9 cellular contexts compared by ENCODE assay signal in genomic region chr3:150495563-150496168, GRCh38. TPM values are rescaled to one million over a fixed set of nuclear protein-coding genes. Genes with fewer than 3 reads are reported as not detected.
DNase-seq lines count a peak whose midpoint lies in the region; ATAC-seq and TF ChIP-seq lines count a peak whose summit lies in the region.
"Had no signal": no experiment of that assay in that cellular context is flagged by ENCODE, and none has a peak within 500 bp of the region (broad histone marks: within the 10 kb centered on the region; RNA-seq: fewer than 3 reads in every experiment).

No MANE protein-coding gene starts in this region.

- H2AFZ ChIP-seq in HCT116 (ENCODE audit: low read depth, low read length, poor library complexity, severe bottlenecking) (no peak overlapping the region), mammary epithelial cell (ENCODE audit: low read depth, low read length) (no peak overlapping the region)

- H3K79me2 ChIP-seq in HCT116 (ENCODE audit: insufficient read depth, low read length) (no peaks in the 10 kb centered on the region), mammary epithelial cell (ENCODE audit: insufficient read depth, low read length) (no peaks in the 10 kb centered on the region)

- H3K27me3 ChIP-seq in HCT116 (ENCODE audit: insufficient read depth, low read length) (no peaks in the 10 kb centered on the region), mammary epithelial cell (ENCODE audit: insufficient read depth, low read length) (no peaks in the 10 kb centered on the region), vagina (no peaks in the 10 kb centered on the region)
- H3K27me3 ChIP-seq: SJSA1 had no signal

- TF ChIP-seq RAD21 in HCT116 (IDR thresholded peaks at IDR 0.05; ENCODE audit: low read depth) = peak; percentile 94

- H3K9ac ChIP-seq in HCT116 (ENCODE audit: low read length) = no peak overlapping the region
- no peak overlapping the region for H3K9ac ChIP-seq in mammary epithelial cell (ENCODE audit: insufficient read depth, low read length)

- H3K9me3 ChIP-seq in HCT116 (ENCODE audit: control insufficient read depth in 1 of 2, insufficient read depth in 1 of 2, low read depth in 1 of 2, low read length in 2 of 2) = peaks cover 0 to under 1% of the 10 kb centered on the region in 2 experiments; a peak in 1 of 4 replicates
- no peaks in the 10 kb centered on the region for H3K9me3 ChIP-seq in mammary epithelial cell (replicated peaks; ENCODE audit: insufficient read depth, low read length)
- no peaks in the 10 kb centered on the region for H3K9me3 ChIP-seq in vagina
- H3K9me3 ChIP-seq: SJSA1 had no signal

- dilution Hi-C loops in mammary epithelial cell (cut with HindIII; ENCODE audit: low sequenced_read_pairs) = no loop called here

- TF ChIP-seq CTCF in HCT116 (IDR thresholded peaks at IDR 0.05 in 2 of 3, conservative IDR thresholded peaks at IDR 0.05 in 1 of 3; ENCODE audit: borderline replicate concordance in 1 of 3, insufficient read depth in 1 of 3, low read depth in 2 of 3, low read length in 2 of 3) = peak; percentile 53 to 95 (median 78)
- peak; percentile 59 to 60 for TF ChIP-seq CTCF in mammary epithelial cell (conservative IDR thresholded peaks at IDR 0.05 in 1 of 2, IDR thresholded peaks at IDR 0.05 in 1 of 2; ENCODE audit: extremely low read depth in 1 of 2, insufficient read depth in 1 of 2, low read depth in 1 of 2, low read length in 2 of 2)
- peak; percentile 72 to 82 (median 73) for TF ChIP-seq CTCF in vagina (IDR thresholded peaks at IDR 0.05)

- no peak overlapping the region for H3K27ac ChIP-seq in HCT116 (ENCODE audit: low read depth, low read length)
- H3K27ac ChIP-seq in mammary epithelial cell (ENCODE audit: insufficient read depth, low read depth, low read length) = no peak overlapping the region
- H3K27ac ChIP-seq in vagina = no peak overlapping the region
- H3K27ac ChIP-seq: SJSA1 had no signal

- DNase-seq in COR-L47 (lab: John Stamatoyannopoulos, UW) (peak; percentile 49), HCT116 (ENCODE audit: low read depth, low spot score) (peak; percentile 35), NCI-H774 (lab: John Stamatoyannopoulos, UW) (peak; percentile 69), mammary epithelial cell (peak; percentile 29), left lobe of liver (ENCODE audit: low spot score) (no peak), vagina (ENCODE audit: extremely low spot score in 2 of 2) (no peak)

- TF ChIP-seq POLR2A in HCT116 (IDR thresholded peaks at IDR 0.05; ENCODE audit: borderline replicate concordance, extremely low read depth, insufficient read depth, insufficient read length) (no peak), vagina (IDR thresholded peaks at IDR 0.05) (no peak)

- H3K4me1 ChIP-seq in HCT116 (ENCODE audit: control insufficient read depth in 1 of 2, insufficient read depth in 2 of 2, low read length in 2 of 2) = no peaks in the 10 kb centered on the region
- H3K4me1 ChIP-seq in mammary epithelial cell (ENCODE audit: insufficient read depth, low read length) = no peaks in the 10 kb centered on the region
- no peaks in the 10 kb centered on the region for H3K4me1 ChIP-seq in vagina

- H3K36me3 ChIP-seq in HCT116 (ENCODE audit: control insufficient read depth in 1 of 2, insufficient read depth in 2 of 2, low read length in 2 of 2) = no peaks in the 10 kb centered on the region
- no peaks in the 10 kb centered on the region for H3K36me3 ChIP-seq in mammary epithelial cell (ENCODE audit: insufficient read depth, low read length)
- H3K36me3 ChIP-seq in vagina = no peaks in the 10 kb centered on the region
- H3K36me3 ChIP-seq: SJSA1 had no signal

- intact Hi-C loops in HCT116 (cut with micrococcal nuclease) = loop anchor here (1.0 to 10.0 kb wide), 6 partner anchors 191 to 561 kb away; no protein-coding TSS in a partner anchor
- intact Hi-C loops in mammary epithelial cell (cut with micrococcal nuclease) = loop anchor here (1.0 to 5.0 kb wide), 7 partner anchors 85 to 558 kb away; no protein-coding TSS in a partner anchor
- intact Hi-C loops in vagina (cut with DNase I) = loop anchor here (10.0 kb wide), 1 partner anchor 81 kb away; no protein-coding TSS in a partner anchor

- no peaks in the 10 kb centered on the region for H3K9me2 ChIP-seq in HCT116 (ENCODE audit: insufficient read depth)

- ATAC-seq in HCT116 = peak; percentile 62; the same call in 1 of the 2 replicates
- peak; percentile 85 for ATAC-seq in left lobe of liver
- ATAC-seq in HG03571 (IDR thresholded peaks at IDR 0.05; ENCODE audit: unreplicated experiment) = no peak
- no peak for ATAC-seq in HG02642 (IDR thresholded peaks at IDR 0.05; ENCODE audit: poor library complexity, unreplicated experiment)

- H3K4me2 ChIP-seq in HCT116 (ENCODE audit: low read length) (no peak overlapping the region), mammary epithelial cell (ENCODE audit: insufficient read depth, low read depth, low read length) (no peak overlapping the region)

- POLR2A ChIA-PET in HCT116 (lab: Charles Lee) = interaction anchor here (1.0 to 1.4 kb wide), 2 partner anchors 86 to 257 kb away, joined by 3 to 4 read pairs; no protein-coding TSS in a partner anchor

- H3K4me3 ChIP-seq in HCT116 (replicated peaks in 1 of 2; ENCODE audit: low read depth in 1 of 2, low read length in 2 of 2) (no peak overlapping the region), mammary epithelial cell (replicated peaks in 1 of 3; ENCODE audit: insufficient read depth in 1 of 3, low read depth in 2 of 3, low read length in 3 of 3) (no peak overlapping the region), vagina (no peak overlapping the region)
- H3K4me3 ChIP-seq: SJSA1 had no signal

- in situ Hi-C loops in mammary epithelial cell (cut with MboI; ENCODE audit: low sequenced_read_pairs in 2 of 2) = loop anchor here (5.0 to 10.0 kb wide), 2 partner anchors 81 to 268 kb away; no protein-coding TSS in a partner anchor

- H4K20me1 ChIP-seq in HCT116 (ENCODE audit: insufficient read depth) (no peaks in the 10 kb centered on the region), mammary epithelial cell (ENCODE audit: insufficient read depth, low read length) (no peaks in the 10 kb centered on the region)

- no TSS peak for BruUV-seq in HCT116 (replicated peaks; lab: Mats Ljungman, UMichigan)
- BruUV-seq in mammary epithelial cell (replicated peaks; lab: Mats Ljungman, UMichigan) = no TSS peak

- RAD21 ChIA-PET in HCT116 (lab: Charles Lee; ENCODE audit: low non-redundant PET in 1 of 2, low total read pairs in 2 of 2, uncharacterized antibody in 2 of 2, unreplicated experiment in 2 of 2) = interaction anchor here (1.0 to 1.6 kb wide), 4 partner anchors 86 to 268 kb away, joined by 4 to 10 read pairs (median 6); no protein-coding TSS in a partner anchor

- CTCF ChIA-PET in HCT116 (lab: Charles Lee) (interaction anchor here (0.6 to 4.0 kb wide), 30 partner anchors 9 to 730 kb away, joined by 3 to 69 read pairs (median 4); partner anchors contain the start of gene TSC22D2), mammary epithelial cell (lab: Charles Lee; ENCODE audit: low non-redundant PET) (interaction anchor here (0.5 to 0.8 kb wide), 6 partner anchors 76 to 273 kb away, joined by 3 to 5 read pairs (median 5); no protein-coding TSS in a partner anchor)

- WGBS in mammary epithelial cell (ENCODE audit: low coverage, missing lambda C conversion rate) = 0% methylated on average over 2 of the region's 2 CpGs

TF ChIP-seq in HCT116, 20 proteins besides CTCF, POLR2A, EP300 and RAD21 (continues in another document):
- TF ChIP-seq ELF1 (IDR thresholded peaks at IDR 0.05; ENCODE audit: borderline replicate concordance, low read depth) (no peak), EZH2 (IDR thresholded peaks at IDR 0.05) (no peak), EGR1 (IDR thresholded peaks at IDR 0.05; ENCODE audit: low read depth) (no peak), MAX (IDR thresholded peaks at IDR 0.05) (no peak), JUND (IDR thresholded peaks at IDR 0.05) (no peak), ZFX (IDR thresholded peaks at IDR 0.05) (no peak), ATF3 (IDR thresholded peaks at IDR 0.05) (no peak), TCF7L2 (IDR thresholded peaks at IDR 0.05; ENCODE audit: borderline replicate concordance, extremely low read depth, insufficient read depth, insufficient read length) (no peak), FOSL1 (IDR thresholded peaks at IDR 0.05; ENCODE audit: low read depth) (no peak), SP1 (IDR thresholded peaks at IDR 0.05; ENCODE audit: low read depth) (no peak), ZBTB33 (IDR thresholded peaks at IDR 0.05; ENCODE audit: extremely low read depth, insufficient replicate concordance, low read length) (no peak), CBX3 (IDR thresholded peaks at IDR 0.05; ENCODE audit: low read depth) (no peak), SRF (IDR thresholded peaks at IDR 0.05; ENCODE audit: low read depth) (no peak)

RNA-seq across cellular contexts. Expression of gene SERP1, which starts 50.6 kb away (rescaled TPM):
- total RNA-seq in HCT116 (2021; ENCODE audit: unreplicated experiment) = 69.1 TPM
- 68.6 and 107 TPM in 2 replicates for polyA plus RNA-seq in HCT116 (2012)
- total RNA-seq in mammary epithelial cell = 100 to 1,000 TPM in 1 of 2 donors, 10 to 100 TPM in 1; 95.2 to 140 TPM
- polyA plus RNA-seq in mammary epithelial cell = 50.5 TPM
- 24.3 TPM for polyA minus RNA-seq in mammary epithelial cell
- 120 TPM for total RNA-seq in left lobe of liver
- total RNA-seq in vagina = 231 TPM

RNA-seq across cellular contexts. Expression of gene EIF2A, which starts 50.9 kb away (rescaled TPM):
- total RNA-seq in HCT116 (2021; ENCODE audit: unreplicated experiment) = 126 TPM
- polyA plus RNA-seq in HCT116 (2012) = 70.0 and 77.7 TPM in 2 replicates
- total RNA-seq in mammary epithelial cell = 100 to 1,000 TPM in 1 of 2 donors, 10 to 100 TPM in 1; 76.6 to 140 TPM
- 133 TPM for polyA plus RNA-seq in mammary epithelial cell
- 67.7 TPM for polyA minus RNA-seq in mammary epithelial cell
- 30.0 TPM for total RNA-seq in left lobe of liver
- total RNA-seq in vagina = 146 TPM

Comparison
In these comparisons a context has a peak if more than half of its experiments do, and no peak if none do; other contexts are left out.
1. DNase-seq: peak in COR-L47 (single experiment), HCT116 (single experiment), NCI-H774 (single experiment) and mammary epithelial cell (single experiment); none in left lobe of liver (single experiment) and vagina (0 of 2).
2. ATAC-seq: peak in HCT116 (single experiment) and left lobe of liver (single experiment); none in HG03571 (single experiment) and HG02642 (single experiment).
3. Peak in every context shown above with its lines, with median percentiles within 50 percentile points of each other: CTCF ChIP-seq.